ENCODE assay signal across 18 cellular contexts in the genomic region with DNA sequence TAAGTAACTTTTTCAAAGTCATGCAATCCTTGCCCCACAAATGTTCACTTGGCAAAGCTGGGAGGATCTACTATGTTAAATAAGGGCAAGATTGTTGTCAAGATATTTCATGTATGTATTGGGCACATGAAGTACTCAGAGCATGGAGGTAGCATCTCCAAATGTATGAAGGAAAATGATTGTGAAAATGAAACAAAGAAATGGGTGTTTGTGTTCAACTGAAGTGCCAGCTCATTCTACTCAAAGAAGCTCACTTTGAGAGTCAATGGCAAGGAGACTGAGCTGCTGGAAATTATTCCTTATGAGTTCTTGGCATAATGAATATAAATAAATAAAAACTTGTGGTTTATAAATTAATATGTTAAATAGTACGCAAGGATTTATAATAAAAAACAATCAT.
"Had no signal": no experiment of that assay in that cellular context is flagged by ENCODE, and none has a peak within 500 bp of the region (broad histone marks: within the 10 kb centered on the region; RNA-seq: fewer than 3 reads in every experiment).

No MANE protein-coding gene starts in this region.

- H3K4me3 ChIP-seq: lower lobe of right lung, neural progenitor cell, pancreas had no signal

- ATAC-seq: activated CD8-positive, alpha-beta memory T cell treated with anti-CD3 and anti-CD28 coated beads, Interleukin-2, amount 10 ng/mL, durations not matched to agents 7 days and 5 days; lower lobe of right lung; pancreas had no signal

- DNase-seq: activated CD4-positive, alpha-beta T cell treated with anti-CD3 and anti-CD28 coated beads, Interleukin-2, amount 50 U/mL, for 48 hours; activated CD4-positive, CD25-positive, alpha-beta regulatory T cell treated with anti-CD3 and anti-CD28 coated beads, Interleukin-2, amount 50 U/mL, for 72 hours; activated CD8-positive, alpha-beta memory T cell treated with anti-CD3 and anti-CD28 coated beads, Interleukin-2, amount 10 ng/mL, durations not matched to agents 7 days and 5 days; activated gamma-delta T cell; activated naive CD8-positive, alpha-beta T cell treated with anti-CD3 and anti-CD28 coated beads for 36 hours; activated T-cell treated with anti-CD3 and anti-CD28 coated beads, Interleukin-2, amount 50 U/mL, for 24 hours; cerebellar nuclear complex; foreskin fibroblast; glutamatergic neuron; immature natural killer cell; lower lobe of right lung; midbrain; pancreas; stimulated activated CD4-positive, alpha-beta T cell treated with anti-CD3 and anti-CD28 coated beads, Interleukin-12 subunit alpha, Interleukin-12 subunit beta, amount 100 ng/mL, for 4 hours; stimulated activated naive CD4-positive, alpha-beta T cell; substantia nigra; trophoblast cell had no signal
